20 cellular contexts compared by ENCODE assay signal in genomic region chr4:10963958-10964705, GRCh38.
DNase-seq lines count a peak whose midpoint lies in the region; ATAC-seq, FAIRE-seq and TF ChIP-seq lines count a peak whose summit lies in the region.
"Had no signal": no experiment of that assay in that cellular context is flagged by ENCODE, and none has a peak within 500 bp of the region (broad histone marks: within the 10 kb centered on the region; RNA-seq: fewer than 3 reads in every experiment).

No MANE protein-coding gene starts in this region.

- H3K4me2 ChIP-seq in H1 (ENCODE audit: insufficient read depth in 1 of 2, low read depth in 2 of 2, low read length in 2 of 2) (peak overlapping the region; percentile 40 to 81), neuronal stem cell (ENCODE audit: insufficient read depth, low read length, poor library complexity, severe bottlenecking) (no peak overlapping the region)

- H3K9ac ChIP-seq in H1 (replicated peaks in 1 of 4; ENCODE audit: extremely low read depth in 1 of 4, low read depth in 3 of 4, low read length in 3 of 4): 0 out of 7 replicates have a peak overlapping the region, but pooled peaks of 1 of the 4 experiments have one; percentile 27
- H3K9ac ChIP-seq in neuronal stem cell (ENCODE audit: low read depth, low read length, poor library complexity): peak overlapping the region; percentile 37

- H2BK12ac ChIP-seq in H1 (ENCODE audit: low read depth, low read length) (peak overlapping the region; percentile 88; the same call in 1 of the 2 replicates), neuronal stem cell (ENCODE audit: low read length) (no peak overlapping the region)

- H2AFZ ChIP-seq in H1 (ENCODE audit: low read length) (no peak overlapping the region), neuronal stem cell (ENCODE audit: low read length) (peak overlapping the region; percentile 70)

- H3K79me1 ChIP-seq in H1 (ENCODE audit: low read depth, low read length) (0 out of 2 replicates have a peak, but pooled peaks cover 5% of the 10 kb centered on the region), neuronal stem cell (ENCODE audit: low read depth, low read length) (no peaks in the 10 kb centered on the region)

- no peak overlapping the region for H4K5ac ChIP-seq in H1 (ENCODE audit: insufficient read length, low read depth, low read length)

- no peak overlapping the region for H3K18ac ChIP-seq in H1 (ENCODE audit: extremely low read depth, low read length)
- H3K18ac ChIP-seq in neuronal stem cell (ENCODE audit: low read length): peak overlapping the region; percentile 20

- POLR2A ChIA-PET in H1 (lab: Charles Lee; ENCODE audit: partially characterized antibody): no interaction called here
- POLR2A ChIA-PET in naive thymus-derived CD8-positive, alpha-beta T cell (lab: Charles Lee): no interaction called here

- no peaks in the 10 kb centered on the region for H3K79me2 ChIP-seq in H1 (ENCODE audit: control insufficient read depth in 1 of 2, insufficient read depth in 2 of 2, low read length in 2 of 2)

- H2AK5ac ChIP-seq in H1 (ENCODE audit: low read depth, low read length): peak overlapping the region; percentile 93; the same call in 1 of the 2 replicates
- peak overlapping the region; percentile 13 for H2AK5ac ChIP-seq in neuronal stem cell (ENCODE audit: low read depth, low read length)

- H3K4ac ChIP-seq in H1 (replicated peaks; ENCODE audit: insufficient read length, low read depth, low read length): no peak overlapping the region
- peak overlapping the region; percentile 47 for H3K4ac ChIP-seq in neuronal stem cell (ENCODE audit: low read length)

- H3K27me3 Mint-ChIP-seq in naive thymus-derived CD8-positive, alpha-beta T cell: peaks cover 0 to 7% (median 0%) of the 10 kb centered on the region in 5 donors
- H3K27me3 Mint-ChIP-seq: activated CD4-positive, alpha-beta memory T cell treated with anti-CD3 and anti-CD28 coated beads, Interleukin-2, amount 10 ng/mL, durations not matched to agents 7 days and 5 days had no signal

- no peak for TF ChIP-seq POLR2A in GM12891 (IDR thresholded peaks at IDR 0.05; ENCODE audit: low read depth, low read length)
- no peak for TF ChIP-seq POLR2A in H1 (IDR thresholded peaks at IDR 0.05; ENCODE audit: control extremely low read depth in 1 of 2, low read depth in 2 of 2, low read length in 2 of 2)

- H3K36me3 Mint-ChIP-seq in naive thymus-derived CD8-positive, alpha-beta T cell: no peaks in the 10 kb centered on the region

- TF ChIP-seq CTCF in H1 (IDR thresholded peaks at IDR 0.05; ENCODE audit: control extremely low read depth in 1 of 3, insufficient read depth in 1 of 3, low read depth in 1 of 3, low read length in 3 of 3): no peak

- H3K27ac Mint-ChIP-seq in naive thymus-derived CD8-positive, alpha-beta T cell: no peak overlapping the region
- H3K27ac Mint-ChIP-seq: activated CD4-positive, alpha-beta memory T cell treated with anti-CD3 and anti-CD28 coated beads, Interleukin-2, amount 10 ng/mL, durations not matched to agents 7 days and 5 days had no signal

- H3K14ac ChIP-seq in H1 (ENCODE audit: insufficient read length): peak overlapping the region; percentile 4
- peak overlapping the region; percentile 92 for H3K14ac ChIP-seq in neuronal stem cell (ENCODE audit: low read length)

- no peaks in the 10 kb centered on the region for H3K9me3 Mint-ChIP-seq in naive thymus-derived CD8-positive, alpha-beta T cell

- peaks cover 7% of the 10 kb centered on the region; the same call in 1 of the 2 replicates for H3K23me2 ChIP-seq in H1 (ENCODE audit: low read depth, low read length)

- no peak for TF ChIP-seq EP300 in H1 (IDR thresholded peaks at IDR 0.05; ENCODE audit: borderline replicate concordance in 1 of 2, low read depth in 2 of 2, low read length in 2 of 2)

- H3K27me3 ChIP-seq in H1 (replicated peaks in 1 of 4; ENCODE audit: control insufficient read depth in 3 of 4, extremely low read depth in 1 of 4, insufficient read depth in 3 of 4, low read length in 3 of 4) (peaks cover 0 to 16% (median 7%) of the 10 kb centered on the region in 4 experiments; a peak in 4 of 7 replicates), neuronal stem cell (ENCODE audit: control insufficient read depth in 3 of 3, insufficient read depth in 3 of 3, low read depth in 1 of 3, low read length in 3 of 3) (no peaks in the 10 kb centered on the region)
- H3K27me3 ChIP-seq: gastroesophageal sphincter, right atrium auricular region, upper lobe of left lung had no signal

- H3K27ac ChIP-seq in H1 (ENCODE audit: low read depth, low read length) (no peak overlapping the region), neuronal stem cell (replicated peaks; ENCODE audit: low read length) (peak overlapping the region; percentile 23)
- H3K27ac ChIP-seq: gastroesophageal sphincter, right atrium auricular region, upper lobe of left lung had no signal

- 0 out of 4 replicates have a peak, but pooled peaks of 1 of the 2 experiments have one; percentile 8 for TF ChIP-seq RAD21 in H1 (IDR thresholded peaks at IDR 0.05 in 1 of 2, conservative IDR thresholded peaks at IDR 0.05 in 1 of 2; ENCODE audit: low read depth in 2 of 2, low read length in 2 of 2)

- no peak overlapping the region for H2BK20ac ChIP-seq in H1 (ENCODE audit: low read length)

- no peak for ATAC-seq in naive thymus-derived CD8-positive, alpha-beta T cell
- ATAC-seq: esophagus mucosa, gastroesophageal sphincter, Right ventricle myocardium inferior had no signal

- DNase-seq in GM12891 (ENCODE audit: insufficient read length, low spot score): no peak
- DNase-seq in NCI-H345 (lab: John Stamatoyannopoulos, UW): peak; percentile 66
- DNase-seq in H1 (ENCODE audit: low read depth in 1 of 2, low spot score in 2 of 2): no peak
- DNase-seq in neuronal stem cell (ENCODE audit: low spot score): peak; percentile 23
- no peak for DNase-seq in hepatic stellate cell (ENCODE audit: low spot score)
- no peak for DNase-seq in naive thymus-derived CD8-positive, alpha-beta T cell
- no peak for DNase-seq in NCI-H1417 treated with DMSO at 0.1 percent for 48 hours (lab: John Stamatoyannopoulos, UW)
- DNase-seq: activated CD4-positive, alpha-beta memory T cell treated with anti-CD3 and anti-CD28 coated beads, Interleukin-2, amount 10 ng/mL, durations not matched to agents 7 days and 5 days; activated naive CD4-positive, alpha-beta T cell; activated T-cell treated with anti-CD3 and anti-CD28 coated beads, Interleukin-2, amount 50 U/mL, for 1 hour; HCEC 1CT; kidney; NCI-H1436; upper lobe of left lung had no signal

- peak overlapping the region; percentile 5; the same call in 1 of the 2 replicates for H2BK5ac ChIP-seq in H1 (ENCODE audit: low read depth, low read length)
- no peak overlapping the region for H2BK5ac ChIP-seq in neuronal stem cell (ENCODE audit: low read length)

- H3K36me3 ChIP-seq in H1 (ENCODE audit: control insufficient read depth in 2 of 4, insufficient read depth in 4 of 4, low read length in 3 of 4) (no peaks in the 10 kb centered on the region; a peak in 1 of 8 replicates), neuronal stem cell (replicated peaks in 1 of 2; ENCODE audit: control insufficient read depth in 2 of 2, insufficient read depth in 2 of 2, low read length in 2 of 2) (peaks cover 0 to 2% of the 10 kb centered on the region in 2 donors)
- H3K36me3 ChIP-seq: gastroesophageal sphincter, right atrium auricular region, upper lobe of left lung had no signal

- H2BK120ac ChIP-seq in H1 (replicated peaks; ENCODE audit: low read depth, low read length) (no peak overlapping the region), neuronal stem cell (ENCODE audit: low read depth, low read length) (no peak overlapping the region)

- peak overlapping the region; percentile 62; the same call in 1 of the 2 replicates for H2BK15ac ChIP-seq in H1 (ENCODE audit: low read length)
- peak overlapping the region; percentile 5 for H2BK15ac ChIP-seq in neuronal stem cell (ENCODE audit: low read length)

- H3K9me3 ChIP-seq in H1 (ENCODE audit: insufficient read depth in 2 of 2, low read depth in 1 of 2, low read length in 1 of 2) (no peaks in the 10 kb centered on the region), neuronal stem cell (replicated peaks in 1 of 2; ENCODE audit: control insufficient read depth in 2 of 2, insufficient read depth in 1 of 2, low read depth in 1 of 2, low read length in 2 of 2) (peaks cover 0 to 8% of the 10 kb centered on the region in 2 donors)
- H3K9me3 ChIP-seq: gastroesophageal sphincter, right atrium auricular region, upper lobe of left lung had no signal

- no peak overlapping the region for H4K8ac ChIP-seq in H1 (ENCODE audit: extremely low read depth, insufficient read depth, low read length)
- H4K8ac ChIP-seq in neuronal stem cell (ENCODE audit: low read depth, low read length): no peak overlapping the region

- peaks cover 0 to 8% of the 10 kb centered on the region in 2 experiments for H4K20me1 ChIP-seq in H1 (replicated peaks in 1 of 2; ENCODE audit: control insufficient read depth in 1 of 2, insufficient read depth in 2 of 2, low read length in 2 of 2)

- H3K23ac ChIP-seq in H1 (ENCODE audit: insufficient read length) (no peak overlapping the region), neuronal stem cell (ENCODE audit: low read depth, low read length, poor library complexity) (peak overlapping the region; percentile 13)

- 0 out of 8 replicates have a peak overlapping the region, but pooled peaks of 1 of the 4 experiments have one; percentile 0 for H3K4me3 ChIP-seq in H1 (ENCODE audit: extremely low read depth in 1 of 4, insufficient read depth in 2 of 4, low read depth in 3 of 4, low read length in 4 of 4)
- peak overlapping the region in 1 of 2 donors; percentile 58 for H3K4me3 ChIP-seq in neuronal stem cell (ENCODE audit: low read length in 2 of 2)
- H3K4me3 ChIP-seq: gastroesophageal sphincter, lung, right atrium auricular region, upper lobe of left lung had no signal

- WGBS in H1 (ENCODE audit: extremely low coverage in 1 of 2, insufficient coverage in 1 of 2, insufficient read length in 1 of 2, insufficient replicate concordance in 2 of 2, low coverage in 1 of 2, low lambda C conversion rate in 2 of 2, missing lambda C conversion rate in 1 of 2), 2 experiments: 50% methylated on average over 11 of the region's 11 CpGs; no CpG with 5 or more reads in 1 of the 2 experiments
- no CpG with 5 or more reads among the region's 11 CpGs for WGBS in neuronal stem cell (ENCODE audit: extremely low coverage in 2 of 2, insufficient read length in 2 of 2, insufficient replicate concordance in 1 of 2), 2 donors

- H3K56ac ChIP-seq in H1 (replicated peaks; ENCODE audit: insufficient read length, low read depth, low read length): no peak overlapping the region

- H3K4me1 ChIP-seq in H1 (replicated peaks in 1 of 4; ENCODE audit: control insufficient read depth in 3 of 4, insufficient read depth in 4 of 4, low read length in 3 of 4) (peaks cover 9 to 17% (median 13%) of the 10 kb centered on the region in 4 experiments), neuronal stem cell (ENCODE audit: control insufficient read depth in 2 of 2, insufficient read depth in 1 of 2, low read depth in 1 of 2, low read length in 2 of 2) (peaks cover 5 to 14% of the 10 kb centered on the region in 2 donors)
- H3K4me1 ChIP-seq: gastroesophageal sphincter, right atrium auricular region, upper lobe of left lung had no signal

- no peaks in the 10 kb centered on the region for H3K4me1 Mint-ChIP-seq in naive thymus-derived CD8-positive, alpha-beta T cell
- H3K4me1 Mint-ChIP-seq: activated CD4-positive, alpha-beta memory T cell treated with anti-CD3 and anti-CD28 coated beads, Interleukin-2, amount 10 ng/mL, durations not matched to agents 7 days and 5 days had no signal

- FAIRE-seq in GM12891 (lab: Jason Lieb, UNC): peak; percentile 90
- FAIRE-seq in H1 (lab: Jason Lieb, UNC): peak; percentile 78
- FAIRE-seq: GM18507, kidney had no signal

- CTCF ChIA-PET in H1 (lab: Charles Lee; ENCODE audit: partially characterized antibody): interaction anchor here (0.6 to 1.3 kb wide), 3 partner anchors 9 to 230 kb away, joined by 3 to 4 read pairs (median 3); no protein-coding TSS in a partner anchor

- no peak overlapping the region for H3K4me3 Mint-ChIP-seq in naive thymus-derived CD8-positive, alpha-beta T cell
- H3K4me3 Mint-ChIP-seq: activated CD4-positive, alpha-beta memory T cell treated with anti-CD3 and anti-CD28 coated beads, Interleukin-2, amount 10 ng/mL, durations not matched to agents 7 days and 5 days had no signal

- H4K91ac ChIP-seq in H1 (replicated peaks; ENCODE audit: insufficient read length, low read length) (peak overlapping the region; percentile 47), neuronal stem cell (ENCODE audit: low read depth, low read length, poor library complexity) (peak overlapping the region; percentile 44)

Comparison
In these comparisons a context has a peak if more than half of its experiments do, and no peak if none do; other contexts are left out.
1. DNase-seq: peak in NCI-H345 (single experiment) and neuronal stem cell (single experiment); none in GM12891 (single experiment), H1 (0 of 2), hepatic stellate cell (single experiment), naive thymus-derived CD8-positive, alpha-beta T cell (0 of 10) and NCI-H1417 treated with DMSO at 0.1 percent for 48 hours (single experiment).